ENCODE assay signal across 18 cellular contexts in genomic region chrX:53437211-53437610, GRCh38. TPM values are rescaled to one million over a fixed set of nuclear protein-coding genes. Genes with fewer than 3 reads are reported as not detected.
"Had no signal": no experiment of that assay in that cellular context is flagged by ENCODE, and none has a peak within 500 bp of the region (broad histone marks: within the 10 kb centered on the region; RNA-seq: fewer than 3 reads in every experiment).

No MANE protein-coding gene starts in this region.

- H3K27ac Mint-ChIP-seq: effector memory CD8-positive, alpha-beta T cell; immature natural killer cell; nephron; stimulated activated naive B cell treated with anti-CD40 and anti-IgM and Interleukin-4, amounts not matched to agents 10 μg/mL and 1 μg/mL and 100 μg/mL, for 72 hours; type B pancreatic cell had no signal

- ATAC-seq: effector memory CD8-positive, alpha-beta T cell; left ventricle myocardium superior; lower lobe of right lung; stimulated activated naive B cell treated with anti-CD40 and anti-IgM and Interleukin-4, amounts not matched to agents 10 μg/mL and 1 μg/mL and 100 μg/mL, for 72 hours had no signal

- H3K27me3 Mint-ChIP-seq: effector memory CD8-positive, alpha-beta T cell had no signal

- H3K36me3 Mint-ChIP-seq: type B pancreatic cell had no signal

- H3K9me3 Mint-ChIP-seq: effector memory CD8-positive, alpha-beta T cell; stimulated activated naive B cell treated with anti-CD40 and anti-IgM and Interleukin-4, amounts not matched to agents 10 μg/mL and 1 μg/mL and 100 μg/mL, for 72 hours had no signal

- DNase-seq: cortex of kidney; effector memory CD8-positive, alpha-beta T cell; hypothalamus; immature natural killer cell; islet precursor cell; kidney glomerular epithelial cell; left ventricle myocardium superior; lower lobe of right lung; nucleus accumbens; spleen; stimulated activated CD4-positive, alpha-beta T cell treated with anti-CD3 and anti-CD28 coated beads, Interleukin-4, amount 100 ng/mL, for 4 hours; stimulated activated naive B cell treated with anti-CD40 and anti-IgM and Interleukin-4, amounts not matched to agents 10 μg/mL and 1 μg/mL and 100 μg/mL, for 72 hours; stomach; thyroid gland had no signal

- FAIRE-seq: endometrium, frontal cortex had no signal

- H3K4me3 Mint-ChIP-seq: effector memory CD8-positive, alpha-beta T cell; immature natural killer cell; nephron; stimulated activated naive B cell treated with anti-CD40 and anti-IgM and Interleukin-4, amounts not matched to agents 10 μg/mL and 1 μg/mL and 100 μg/mL, for 72 hours; type B pancreatic cell had no signal

RNA-seq across cellular contexts. Expression of gene RIBC1, which starts 14.5 kb away (rescaled TPM):
- total RNA-seq: stomach had no signal
